In the genomic region with DNA sequence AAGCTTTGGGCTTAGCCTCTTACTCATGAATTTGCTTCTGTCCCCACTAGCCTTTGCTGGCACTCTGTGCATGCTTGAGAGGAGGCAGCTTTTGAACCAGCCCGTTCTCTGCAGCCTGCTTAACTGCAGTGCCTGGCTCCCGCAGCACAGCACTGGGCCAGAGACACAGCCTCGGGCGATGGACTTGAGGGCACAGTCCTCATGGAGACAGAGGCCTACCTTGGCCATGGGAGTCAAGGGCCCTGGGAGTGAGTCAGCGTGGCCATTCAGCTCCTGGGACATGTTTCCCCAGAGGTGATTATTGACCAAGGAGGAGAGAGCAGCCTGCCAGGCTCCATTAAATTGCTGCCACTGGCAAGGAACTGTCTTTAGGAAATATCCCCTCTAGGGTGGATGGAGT, we compare ENCODE assay signal across 14 cellular contexts.
"Had no signal": no experiment of that assay in that cellular context is flagged by ENCODE, and none has a peak within 500 bp of the region (broad histone marks: within the 10 kb centered on the region; RNA-seq: fewer than 3 reads in every experiment).

No MANE protein-coding gene starts in this region.

- H3K4me3 ChIP-seq: heart right ventricle, mucosa of descending colon, ovary had no signal

- H3K36me3 Mint-ChIP-seq: naive thymus-derived CD8-positive, alpha-beta T cell; stimulated activated memory B cell treated with anti-CD40 and anti-IgM and Interleukin-4, amounts not matched to agents 10 μg/mL and 1 μg/mL and 100 μg/mL, for 72 hours had no signal

- H3K4me1 Mint-ChIP-seq: naive thymus-derived CD8-positive, alpha-beta T cell; stimulated activated memory B cell treated with anti-CD40 and anti-IgM and Interleukin-4, amounts not matched to agents 10 μg/mL and 1 μg/mL and 100 μg/mL, for 72 hours had no signal

- H3K27ac ChIP-seq: heart right ventricle, ovary had no signal

- H3K4me1 ChIP-seq: heart right ventricle had no signal

- H3K9me3 ChIP-seq: heart right ventricle, mucosa of descending colon, ovary had no signal

- H3K27me3 ChIP-seq: ovary had no signal

- H3K9me3 Mint-ChIP-seq: naive thymus-derived CD8-positive, alpha-beta T cell; stimulated activated memory B cell treated with anti-CD40 and anti-IgM and Interleukin-4, amounts not matched to agents 10 μg/mL and 1 μg/mL and 100 μg/mL, for 72 hours; stimulated activated naive CD8-positive, alpha-beta T cell treated with anti-CD3 and anti-CD28 coated beads, Interleukin-15, Interleukin-2, amounts not matched to agents 100 ng/mL and 50 ng/mL, for 24 hours had no signal

- DNase-seq: central memory CD4-positive, alpha-beta T cell; effector memory CD4-positive, alpha-beta T cell; heart right ventricle; left cardiac atrium; mammary epithelial cell; mucosa of descending colon; naive thymus-derived CD8-positive, alpha-beta T cell; ovary; right cardiac atrium; stimulated activated CD4-positive, alpha-beta T cell treated with anti-CD3 and anti-CD28 coated beads, Interleukin-4, amount 100 ng/mL, for 1 hour; stimulated activated CD8-positive, alpha-beta memory T cell treated with anti-CD3 and anti-CD28 coated beads, Interleukin-4, amount 100 ng/mL, for 48 hours had no signal

- ATAC-seq: esophagus mucosa; heart right ventricle; naive thymus-derived CD8-positive, alpha-beta T cell; right cardiac atrium; stimulated activated memory B cell treated with anti-CD40 and anti-IgM and Interleukin-4, amounts not matched to agents 10 μg/mL and 1 μg/mL and 100 μg/mL, for 72 hours had no signal

- H3K36me3 ChIP-seq: heart right ventricle, ovary had no signal

- H3K27ac Mint-ChIP-seq: naive thymus-derived CD8-positive, alpha-beta T cell; stimulated activated memory B cell treated with anti-CD40 and anti-IgM and Interleukin-4, amounts not matched to agents 10 μg/mL and 1 μg/mL and 100 μg/mL, for 72 hours; stimulated activated naive CD8-positive, alpha-beta T cell treated with anti-CD3 and anti-CD28 coated beads, Interleukin-15, Interleukin-2, amounts not matched to agents 100 ng/mL and 50 ng/mL, for 24 hours had no signal

- H3K4me3 Mint-ChIP-seq: naive thymus-derived CD8-positive, alpha-beta T cell; stimulated activated memory B cell treated with anti-CD40 and anti-IgM and Interleukin-4, amounts not matched to agents 10 μg/mL and 1 μg/mL and 100 μg/mL, for 72 hours; stimulated activated naive CD8-positive, alpha-beta T cell treated with anti-CD3 and anti-CD28 coated beads, Interleukin-15, Interleukin-2, amounts not matched to agents 100 ng/mL and 50 ng/mL, for 24 hours had no signal
